ENCODE assay signal across 18 cellular contexts in the genomic region with DNA sequence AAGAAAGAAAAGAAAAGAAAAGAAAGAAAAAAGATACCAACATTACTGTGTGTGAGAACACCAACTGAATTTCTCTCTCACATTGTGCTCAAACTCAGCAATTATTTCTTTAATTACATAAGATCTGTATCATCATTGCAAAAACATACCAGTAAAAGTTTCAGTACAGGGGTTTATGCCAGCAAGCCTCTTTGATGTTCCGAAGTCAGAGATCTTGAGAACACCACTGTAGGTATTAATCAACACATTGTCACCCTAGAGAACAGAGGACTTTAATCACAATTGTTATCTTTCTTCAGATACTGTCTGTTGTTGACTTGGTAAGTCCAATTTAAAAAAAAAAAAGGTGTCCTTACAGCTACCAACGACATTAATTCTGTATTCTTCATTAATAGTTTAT.
DNase-seq lines count a peak whose midpoint lies in the region; ATAC-seq, FAIRE-seq and TF ChIP-seq lines count a peak whose summit lies in the region.
"Had no signal": no experiment of that assay in that cellular context is flagged by ENCODE, and none has a peak within 500 bp of the region (broad histone marks: within the 10 kb centered on the region; RNA-seq: fewer than 3 reads in every experiment).

No MANE protein-coding gene starts in this region.

- 89% methylated on average over 2 of the region's 2 CpGs for WGBS in A549 (ENCODE audit: missing lambda C conversion rate)
- WGBS in mesendoderm (ENCODE audit: extremely low coverage, insufficient coverage, low lambda C conversion rate): no CpG with 5 or more reads among the region's 2 CpGs
- 72% methylated on average over 2 of the region's 2 CpGs for WGBS in right lobe of liver (ENCODE audit: insufficient coverage, low coverage, low lambda C conversion rate, missing lambda C conversion rate)

- no peak overlapping the region for H2BK120ac ChIP-seq in mesendoderm (ENCODE audit: low read depth, low read length)

- CTCF ChIA-PET in A549 (lab: Yijun Ruan, JAX): interaction anchor here (0.7 to 1.0 kb wide), 2 partner anchors 29 to 181 kb away, joined by 3 read pairs; partner anchors contain the start of gene MAP3K5

- peak overlapping the region; percentile 54; the same call in 2 of the 3 replicates for H3K4me2 ChIP-seq in A549
- no peak overlapping the region for H3K4me2 ChIP-seq in mesendoderm (ENCODE audit: low read length)
- H3K4me2 ChIP-seq: SK-N-SH had no signal

- POLR2A ChIA-PET in A549 (lab: Yijun Ruan, JAX): no interaction called here

- no peak overlapping the region for H2BK5ac ChIP-seq in mesendoderm (ENCODE audit: low read length)

- TF ChIP-seq RAD21 in A549 (conservative IDR thresholded peaks at IDR 0.05 in 1 of 2, IDR thresholded peaks at IDR 0.05 in 1 of 2): no peak

- peaks cover 59% of the 10 kb centered on the region for H3K4me1 ChIP-seq in A549
- peaks cover 3% of the 10 kb centered on the region for H3K4me1 ChIP-seq in mesendoderm (ENCODE audit: control insufficient read depth, low read depth, low read length)
- H3K4me1 ChIP-seq in right lobe of liver: peaks cover 0 to 8% (median 3%) of the 10 kb centered on the region in 4 donors

- H3K56ac ChIP-seq in mesendoderm (ENCODE audit: low read length): no peak overlapping the region

- no peaks in the 10 kb centered on the region for H3K9me3 ChIP-seq in A549
- H3K9me3 ChIP-seq in right lobe of liver: no peaks in the 10 kb centered on the region
- H3K9me3 ChIP-seq: SK-N-SH had no signal

- H3K79me1 ChIP-seq in mesendoderm (ENCODE audit: low read length): no peaks in the 10 kb centered on the region

- TF ChIP-seq POLR2A in A549 (IDR thresholded peaks at IDR 0.05; ENCODE audit: low read length) (no peak), right lobe of liver (IDR thresholded peaks at IDR 0.05) (no peak), GM18505 (IDR thresholded peaks at IDR 0.05; ENCODE audit: borderline replicate concordance, extremely low read depth, insufficient read depth, insufficient read length) (no peak)

- TF ChIP-seq CTCF in A549 (IDR thresholded peaks at IDR 0.05): no peak
- no peak for TF ChIP-seq CTCF in VCaP (conservative IDR thresholded peaks at IDR 0.05)
- no peak for TF ChIP-seq CTCF in right lobe of liver (IDR thresholded peaks at IDR 0.05)

- no peak overlapping the region for H4K8ac ChIP-seq in mesendoderm (ENCODE audit: low read depth, low read length)

- intact Hi-C loops in right lobe of liver (cut with DNase I): no loop called here

- no peaks in the 10 kb centered on the region for H3K27me3 ChIP-seq in mesendoderm (ENCODE audit: insufficient read depth, low read length, poor library complexity)
- H3K27me3 ChIP-seq in right lobe of liver: no peaks in the 10 kb centered on the region

- H3K4me3 ChIP-seq in A549 (no peak overlapping the region), mesendoderm (ENCODE audit: low read length) (no peak overlapping the region), right lobe of liver (no peak overlapping the region)

- H3K79me2 ChIP-seq in mesendoderm (ENCODE audit: control insufficient read depth, insufficient read depth, low read length): no peaks in the 10 kb centered on the region

- DNase-seq in A549 (ENCODE audit: low read depth in 1 of 2, low spot score in 1 of 2): no peak
- DNase-seq in HT-29 (ENCODE audit: low spot score): peak; percentile 71
- peak; percentile 71 for DNase-seq in mesendoderm
- DNase-seq in NCI-H146 treated with DMSO at 0.1 percent for 48 hours (lab: John Stamatoyannopoulos, UW; ENCODE audit: unreplicated experiment): no peak
- no peak for DNase-seq in G401 (ENCODE audit: low spot score)
- no peak for DNase-seq in right lobe of liver
- DNase-seq: CD4-positive, CD25-positive, alpha-beta regulatory T cell; H9; NCI-H1436; NCI-H2081; NCI-H510A; NCI-H774; SHP77; SK-N-SH had no signal

- H3K27ac ChIP-seq in A549 (peak overlapping the region; percentile 69 to 86), VCaP (peak overlapping the region; percentile 91), mesendoderm (ENCODE audit: low read depth, low read length) (no peak overlapping the region), right lobe of liver (no peak overlapping the region)

- TF ChIP-seq EP300 in A549 (IDR thresholded peaks at IDR 0.05): no peak

- FAIRE-seq in A549 (lab: Jason Lieb, UNC): no peak
- FAIRE-seq: A204.1, HTR-8/SVneo had no signal

- ATAC-seq in A549 (no peak), right lobe of liver (no peak), GM18505 (IDR thresholded peaks at IDR 0.05; ENCODE audit: unreplicated experiment) (no peak)

- H2BK15ac ChIP-seq in mesendoderm (replicated peaks; ENCODE audit: low read depth): no peak overlapping the region

- H3K36me3 ChIP-seq in mesendoderm (ENCODE audit: control insufficient read depth, insufficient read depth, low read length) (no peaks in the 10 kb centered on the region), right lobe of liver (peaks cover 0 to 6% (median under 1%) of the 10 kb centered on the region in 4 donors)

- H3K4ac ChIP-seq in mesendoderm (ENCODE audit: low read depth, low read length): no peak overlapping the region

- no peak overlapping the region for H3K23ac ChIP-seq in mesendoderm (ENCODE audit: low read length)

- no peak overlapping the region for H2AK5ac ChIP-seq in mesendoderm (ENCODE audit: low read length)

- in situ Hi-C loops in G401 (cut with HindIII; ENCODE audit: low sequenced_read_pairs): no loop called here

- H4K5ac ChIP-seq in mesendoderm (ENCODE audit: low read length): no peak overlapping the region

- no peak overlapping the region for H3K18ac ChIP-seq in mesendoderm (ENCODE audit: low read length)

- H3K9ac ChIP-seq in mesendoderm (ENCODE audit: low read length): no peak overlapping the region
- H3K9ac ChIP-seq: SK-N-SH had no signal

TF ChIP-seq in A549, 52 proteins besides CTCF, POLR2A, EP300 and RAD21:
- TF ChIP-seq CBX2 (IDR thresholded peaks at IDR 0.05; ENCODE audit: borderline replicate concordance, low read depth) (no peak), CBX8 (IDR thresholded peaks at IDR 0.05) (no peak), MAZ (IDR thresholded peaks at IDR 0.05; ENCODE audit: borderline replicate concordance, low read depth, low read length) (no peak)
TF ChIP-seq in A549: peak in this region for 0.

Comparison
In these comparisons a context has a peak if more than half of its experiments do, and no peak if none do; other contexts are left out.
1. DNase-seq: peak in HT-29 (single experiment) and mesendoderm (single experiment); none in A549 (0 of 2), NCI-H146 treated with DMSO at 0.1 percent for 48 hours (single experiment), G401 (single experiment) and right lobe of liver (0 of 3).
2. H3K27ac ChIP-seq: peak in A549 (2 of 2) and VCaP (single experiment); none in mesendoderm (single experiment) and right lobe of liver (0 of 3).